In the genomic region with DNA sequence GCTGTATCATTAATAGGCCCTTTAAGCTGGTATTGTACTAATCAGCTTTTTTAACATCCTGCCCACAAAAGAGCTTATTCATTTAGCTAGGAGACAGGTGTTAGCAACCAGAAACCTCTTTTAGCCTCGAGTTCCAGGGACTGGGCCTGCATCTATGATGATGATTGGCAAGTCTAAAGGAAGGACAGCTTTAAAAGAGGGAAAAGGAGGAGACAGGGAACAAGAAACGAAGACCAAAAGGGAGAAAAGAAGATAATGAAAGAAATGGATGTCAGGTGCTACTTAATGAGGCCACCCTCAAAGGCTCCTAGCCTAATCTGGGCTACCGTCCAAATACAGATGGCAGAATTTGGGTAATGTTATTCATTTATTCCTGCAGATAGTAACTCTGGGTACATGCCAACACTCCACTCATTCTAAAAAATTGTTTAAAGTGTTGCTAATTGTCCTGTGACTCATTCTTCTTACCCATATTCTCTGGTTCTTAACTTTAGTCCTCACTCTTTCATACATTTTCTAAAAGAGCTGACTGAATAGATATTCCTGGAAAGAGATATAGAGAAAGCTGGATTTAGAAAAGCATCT, we compare ENCODE assay signal across 9 cellular contexts. TPM values are rescaled to one million over a fixed set of nuclear protein-coding genes. Genes with fewer than 3 reads are reported as not detected.
DNase-seq lines count a peak whose midpoint lies in the region; ATAC-seq and TF ChIP-seq lines count a peak whose summit lies in the region.
"Had no signal": no experiment of that assay in that cellular context is flagged by ENCODE, and none has a peak within 500 bp of the region (broad histone marks: within the 10 kb centered on the region; RNA-seq: fewer than 3 reads in every experiment).

No MANE protein-coding gene starts in this region.

- no peak overlapping the region for H3K4me3 ChIP-seq in esophagus squamous epithelium
- H3K4me3 ChIP-seq: cardiac muscle cell had no signal

- peak overlapping the region; percentile 1 to 97 (median 68) for H3K27ac ChIP-seq in esophagus squamous epithelium
- H3K27ac ChIP-seq: cardiac muscle cell had no signal

- no peak for TF ChIP-seq CTCF in esophagus squamous epithelium (IDR thresholded peaks at IDR 0.05)
- no peak for TF ChIP-seq CTCF in glutamatergic neuron (IDR thresholded peaks at IDR 0.05; ENCODE audit: partially characterized antibody, unreplicated experiment)

- no peaks in the 10 kb centered on the region for H3K4me1 Mint-ChIP-seq in glutamatergic neuron (ENCODE audit: low read depth, unreplicated experiment)

- no peak overlapping the region for H3K27ac Mint-ChIP-seq in glutamatergic neuron (ENCODE audit: unreplicated experiment)

- H3K36me3 ChIP-seq in esophagus squamous epithelium, result no peaks in the 10 kb centered on the region
- H3K36me3 ChIP-seq: cardiac muscle cell had no signal

- intact Hi-C loops in esophagus squamous epithelium (cut with DNase I), result no loop called here

- H3K4me1 ChIP-seq in esophagus squamous epithelium, result peaks cover 13 to 93% (median 22%) of the 10 kb centered on the region in 3 donors

- no peak for ATAC-seq in GM18861 (IDR thresholded peaks at IDR 0.05; ENCODE audit: unreplicated experiment)
- no peak for ATAC-seq in GM21528 (IDR thresholded peaks at IDR 0.05; ENCODE audit: low FRiP score, unreplicated experiment)

- no peaks in the 10 kb centered on the region for H3K9me3 ChIP-seq in esophagus squamous epithelium

- no peak for TF ChIP-seq POLR2A in esophagus squamous epithelium (IDR thresholded peaks at IDR 0.05)

- peaks cover 2% of the 10 kb centered on the region for H3K27me3 Mint-ChIP-seq in glutamatergic neuron (ENCODE audit: unreplicated experiment)

- 22 to 27% methylated on average over 3 of the region's 3 CpGs for WGBS in esophagus squamous epithelium, 2 donors

- no peak overlapping the region for H3K4me3 Mint-ChIP-seq in glutamatergic neuron (ENCODE audit: unreplicated experiment)

- no peaks in the 10 kb centered on the region for H3K9me3 Mint-ChIP-seq in glutamatergic neuron (ENCODE audit: unreplicated experiment)

- H3K36me3 Mint-ChIP-seq in glutamatergic neuron (ENCODE audit: unreplicated experiment), result no peaks in the 10 kb centered on the region

- DNase-seq in AG08395 (ENCODE audit: low spot score), result peak; percentile 82
- DNase-seq in H4 (ENCODE audit: low spot score), result peak; percentile 61
- DNase-seq in RPMI8226, result peak; percentile 91
- DNase-seq in esophagus squamous epithelium (lab: John Stamatoyannopoulos, UW), result no peak
- DNase-seq in glutamatergic neuron, result no peak
- no peak for DNase-seq in DMS53 (lab: John Stamatoyannopoulos, UW)

- no peaks in the 10 kb centered on the region for H3K27me3 ChIP-seq in esophagus squamous epithelium
- H3K27me3 ChIP-seq: cardiac muscle cell had no signal

RNA-seq across cellular contexts. Expression of a gene that starts 18.7 kb away (rescaled TPM):
- total RNA-seq in H4 (2014; rRNA removed; shearing (Covaris generic)), result 18.5 and 20.7 TPM in 2 replicates
- 10 to 100 TPM; 31.7 to 64.0 (median 56.2) TPM for total RNA-seq in esophagus squamous epithelium
- 16.5 TPM for total RNA-seq in glutamatergic neuron (ENCODE audit: unreplicated experiment)

RNA-seq across cellular contexts. Expression of a gene that starts 37.5 kb away (rescaled TPM):
- 11.8 and 11.9 TPM in 2 replicates for total RNA-seq in H4 (2014; rRNA removed; shearing (Covaris generic))
- 1 to 10 TPM; 2.4 to 7.1 (median 6.0) TPM for total RNA-seq in esophagus squamous epithelium
- total RNA-seq in glutamatergic neuron (ENCODE audit: unreplicated experiment), result 10.1 TPM

RNA-seq across cellular contexts. Expression of a gene that starts 39.2 kb away (rescaled TPM):
- 0.25 TPM in 1 of 2 replicates, not detected in the other for total RNA-seq in H4 (2014; rRNA removed; shearing (Covaris generic))
- total RNA-seq in esophagus squamous epithelium, result not detected
- not detected for total RNA-seq in glutamatergic neuron (ENCODE audit: unreplicated experiment)
- total RNA-seq: cardiac muscle cell had no signal

RNA-seq across cellular contexts. Expression of a gene that starts 59.9 kb away (rescaled TPM):
- total RNA-seq in H4 (2014; rRNA removed; shearing (Covaris generic)), result 17.6 and 20.2 TPM in 2 replicates
- 10 to 100 TPM in 3 of 4 donors, 1 to 10 TPM in 1; 8.2 to 19.6 (median 17.8) TPM for total RNA-seq in esophagus squamous epithelium
- 9.1 TPM for total RNA-seq in glutamatergic neuron (ENCODE audit: unreplicated experiment)

Comparison
In these comparisons a context has a peak if more than half of its experiments do, and no peak if none do; other contexts are left out.
1. DNase-seq: peak in AG08395 (single experiment), H4 (single experiment) and RPMI8226 (single experiment); none in esophagus squamous epithelium (single experiment), glutamatergic neuron (single experiment) and DMS53 (single experiment).